ENCODE assay signal across 9 cellular contexts in genomic region chr19:12784394-12784870, GRCh38. TPM values are rescaled to one million over a fixed set of nuclear protein-coding genes. Genes with fewer than 3 reads are reported as not detected.
DNase-seq lines count a peak whose midpoint lies in the region; ATAC-seq, FAIRE-seq and TF ChIP-seq lines count a peak whose summit lies in the region.
"Had no signal": no experiment of that assay in that cellular context is flagged by ENCODE, and none has a peak within 500 bp of the region (broad histone marks: within the 10 kb centered on the region; RNA-seq: fewer than 3 reads in every experiment).

No MANE protein-coding gene starts in this region.

- H3K27ac ChIP-seq in DND-41 (ENCODE audit: low read length) (peak overlapping the region; percentile 52), PC-3 (ENCODE audit: low read length) (peak overlapping the region; percentile 80), endothelial cell of umbilical vein (ENCODE audit: insufficient read depth, low read depth, low read length) (peak overlapping the region; percentile 25), rectal smooth muscle tissue (ENCODE audit: low read depth, low read length) (peak overlapping the region; percentile 99)

- H3K4me3 ChIP-seq in DND-41 (ENCODE audit: low read depth in 1 of 2, low read length in 2 of 2): no peak overlapping the region
- no peak overlapping the region for H3K4me3 ChIP-seq in PC-3 (ENCODE audit: low read length)
- no peak overlapping the region for H3K4me3 ChIP-seq in endothelial cell of umbilical vein (replicated peaks in 1 of 3; ENCODE audit: insufficient read depth in 1 of 3, low read depth in 1 of 3, low read length in 3 of 3)
- no peak overlapping the region for H3K4me3 ChIP-seq in rectal smooth muscle tissue (ENCODE audit: low read length)

- in situ Hi-C loops in GM13976 (cut with MboI; ENCODE audit: low sequenced_read_pairs, unreplicated experiment): no loop called here

- H3K27me3 ChIP-seq in DND-41 (ENCODE audit: insufficient read depth, low read length, poor library complexity): no peaks in the 10 kb centered on the region
- H3K27me3 ChIP-seq in PC-3 (ENCODE audit: low read length): no peaks in the 10 kb centered on the region
- no peaks in the 10 kb centered on the region for H3K27me3 ChIP-seq in endothelial cell of umbilical vein (ENCODE audit: control insufficient read depth in 2 of 2, insufficient read depth in 2 of 2, low read length in 2 of 2)
- no peaks in the 10 kb centered on the region for H3K27me3 ChIP-seq in rectal smooth muscle tissue (ENCODE audit: control insufficient read depth, insufficient read depth, low read length)

- no peak for FAIRE-seq in endothelial cell of umbilical vein (lab: Jason Lieb, UNC)
- no peak for FAIRE-seq in RCC 7860 (lab: Jason Lieb, UNC)

- H2AFZ ChIP-seq in DND-41 (ENCODE audit: low read depth, low read length) (no peak overlapping the region), PC-3 (ENCODE audit: low read length) (no peak overlapping the region), endothelial cell of umbilical vein (ENCODE audit: low read depth, low read length) (no peak overlapping the region)

- CTCF ChIA-PET in PC-3 (lab: Charles Lee) (no interaction called here), endothelial cell of umbilical vein (lab: Charles Lee) (no interaction called here)

- BruUV-seq in PC-3 (replicated peaks; lab: Mats Ljungman, UMichigan) (no TSS peak), endothelial cell of umbilical vein (replicated peaks; lab: Mats Ljungman, UMichigan) (no TSS peak)

- H4K20me1 ChIP-seq in DND-41 (ENCODE audit: insufficient read depth, low read length): no peaks in the 10 kb centered on the region; the same call in 1 of the 2 replicates
- H4K20me1 ChIP-seq in PC-3 (ENCODE audit: low read length): no peaks in the 10 kb centered on the region
- no peaks in the 10 kb centered on the region for H4K20me1 ChIP-seq in endothelial cell of umbilical vein (replicated peaks; ENCODE audit: control insufficient read depth, extremely low read depth, insufficient read depth, low read length)

- H3K36me3 ChIP-seq in DND-41 (ENCODE audit: insufficient read depth, low read length): no peaks in the 10 kb centered on the region
- H3K36me3 ChIP-seq in PC-3 (ENCODE audit: low read depth, low read length): no peaks in the 10 kb centered on the region
- H3K36me3 ChIP-seq in endothelial cell of umbilical vein (ENCODE audit: control insufficient read depth in 2 of 2, extremely low read depth in 1 of 2, insufficient read depth in 2 of 2, low read length in 2 of 2): no peaks in the 10 kb centered on the region
- H3K36me3 ChIP-seq in rectal smooth muscle tissue (ENCODE audit: control insufficient read depth, insufficient read depth, low read length): no peaks in the 10 kb centered on the region

- TF ChIP-seq CTCF in DND-41 (IDR thresholded peaks at IDR 0.05; ENCODE audit: borderline replicate concordance, extremely low read depth, low read length, poor library complexity, severe bottlenecking) (no peak), PC-3 (conservative IDR thresholded peaks at IDR 0.05; ENCODE audit: low read depth, low read length) (no peak), endothelial cell of umbilical vein (IDR thresholded peaks at IDR 0.05; ENCODE audit: extremely low read depth in 1 of 2, insufficient read depth in 1 of 2, low read depth in 1 of 2, low read length in 2 of 2) (no peak), GM13976 (IDR thresholded peaks at IDR 0.05; ENCODE audit: borderline replicate concordance, control extremely low read depth, extremely low read depth, insufficient read depth, missing control alignments) (no peak)

- H3K9me1 ChIP-seq in endothelial cell of umbilical vein (replicated peaks; ENCODE audit: control insufficient read depth, extremely low read depth, insufficient read depth, low read length): no peaks in the 10 kb centered on the region

- no peaks in the 10 kb centered on the region for H3K79me2 ChIP-seq in DND-41 (ENCODE audit: insufficient read depth, low read length)
- no peaks in the 10 kb centered on the region for H3K79me2 ChIP-seq in PC-3 (ENCODE audit: low read length)
- no peaks in the 10 kb centered on the region for H3K79me2 ChIP-seq in endothelial cell of umbilical vein (ENCODE audit: control insufficient read depth, insufficient read depth, low read length)

- ATAC-seq in DND-41 (ENCODE audit: insufficient read depth, low read depth) (no peak), PC-3 (no peak), GM19324 (IDR thresholded peaks at IDR 0.05; ENCODE audit: low FRiP score, unreplicated experiment) (no peak)

- peaks cover 50% of the 10 kb centered on the region for H3K4me1 ChIP-seq in DND-41 (ENCODE audit: insufficient read depth, low read length)
- H3K4me1 ChIP-seq in PC-3 (ENCODE audit: insufficient read depth, low read length): peaks cover 69% of the 10 kb centered on the region
- H3K4me1 ChIP-seq in endothelial cell of umbilical vein (ENCODE audit: control insufficient read depth, extremely low read depth, insufficient read depth, low read length): peaks cover 24% of the 10 kb centered on the region
- H3K4me1 ChIP-seq in rectal smooth muscle tissue (ENCODE audit: control insufficient read depth, insufficient read depth, low read length): peaks cover 25% of the 10 kb centered on the region

- H3K9me3 ChIP-seq in DND-41 (ENCODE audit: insufficient read depth, low read length, severe bottlenecking) (no peaks in the 10 kb centered on the region), PC-3 (ENCODE audit: low read length) (no peaks in the 10 kb centered on the region), endothelial cell of umbilical vein (replicated peaks; ENCODE audit: control insufficient read depth, insufficient read depth, low read length) (no peaks in the 10 kb centered on the region)

- no peaks in the 10 kb centered on the region for H3K9me2 ChIP-seq in PC-3 (replicated peaks; ENCODE audit: low read length)

- H3K4me2 ChIP-seq in DND-41 (ENCODE audit: insufficient read depth, low read length): 0 out of 2 replicates have a peak overlapping the region, but pooled peaks have one; percentile 3
- H3K4me2 ChIP-seq in PC-3 (ENCODE audit: low read length): 0 out of 2 replicates have a peak overlapping the region, but pooled peaks have one; percentile 90
- no peak overlapping the region for H3K4me2 ChIP-seq in endothelial cell of umbilical vein (ENCODE audit: insufficient read depth, low read length)

- intact Hi-C loops in PC-3 (cut with micrococcal nuclease) (no loop called here), endothelial cell of umbilical vein (cut with micrococcal nuclease) (loop anchor here (10.0 kb wide), 1 partner anchor 150 kb away; the partner anchor contains the start of genes CALR and FARSA)

- no peak for TF ChIP-seq POLR2A in endothelial cell of umbilical vein (IDR thresholded peaks at IDR 0.05; ENCODE audit: low read depth, low read length)

- POLR2A ChIA-PET in PC-3 (lab: Charles Lee; ENCODE audit: unreplicated experiment): no interaction called here
- POLR2A ChIA-PET in endothelial cell of umbilical vein (lab: Charles Lee): no interaction called here

- dilution Hi-C loops in endothelial cell of umbilical vein (cut with MboI; ENCODE audit: extremely low pct_ligation_motif_present, low sequenced_read_pairs): no loop called here

- peaks cover 5% of the 10 kb centered on the region for H3F3A ChIP-seq in PC-3 (ENCODE audit: low read length, unreplicated experiment)

- H3K9ac ChIP-seq in DND-41 (ENCODE audit: low read depth, low read length) (peak overlapping the region; percentile 84; the same call in 1 of the 2 replicates), PC-3 (ENCODE audit: low read length) (peak overlapping the region; percentile 73; the same call in 1 of the 2 replicates), endothelial cell of umbilical vein (replicated peaks; ENCODE audit: extremely low read depth, insufficient read depth, low read length) (no peak overlapping the region), rectal smooth muscle tissue (ENCODE audit: low read length) (peak overlapping the region; percentile 0)

- DNase-seq in DND-41: no peak
- DNase-seq in PC-3: no peak
- DNase-seq in endothelial cell of umbilical vein (ENCODE audit: low read depth, low spot score): no peak
- DNase-seq in GM13976 (ENCODE audit: low spot score): no peak
- no peak for DNase-seq in RCC 7860 (ENCODE audit: low spot score)
- no peak for DNase-seq in DMS53 (lab: John Stamatoyannopoulos, UW)
- DNase-seq: NCI-H526 had no signal

RNA-seq across cellular contexts. Expression of gene JUNB, which starts 6.9 kb away (rescaled TPM):
- total RNA-seq in PC-3 (2014; rRNA removed) (343 and 391 TPM in 2 replicates), endothelial cell of umbilical vein (22.8 and 31.6 TPM in 2 replicates)
- polyA plus RNA-seq in endothelial cell of umbilical vein: 72.9 and 74.4 TPM in 2 replicates
- 26.6 and 63.6 TPM in 2 replicates for polyA plus RNA-seq in endothelial cell of umbilical vein (2011; cell fraction: cytosol; rRNA removed)
- polyA plus RNA-seq in endothelial cell of umbilical vein (2011; cell fraction: nucleus; rRNA removed): 92.2 and 120 TPM in 2 replicates
- polyA plus RNA-seq in endothelial cell of umbilical vein (2012): 11.7 and 24.3 TPM in 2 replicates
- polyA minus RNA-seq in endothelial cell of umbilical vein: 12.4 and 15.3 TPM in 2 replicates
- 126 TPM for polyA minus RNA-seq in endothelial cell of umbilical vein (2011; cell fraction: cytosol; rRNA and poly(A)+ RNA removed)
- polyA minus RNA-seq in endothelial cell of umbilical vein (2011; cell fraction: nucleus; rRNA and poly(A)+ RNA removed): 21.6 and 61.5 TPM in 2 replicates

RNA-seq across cellular contexts. Expression of gene HOOK2, which starts 9.1 kb away (rescaled TPM):
- total RNA-seq in PC-3 (2014; rRNA removed) (95.2 and 95.7 TPM in 2 replicates), endothelial cell of umbilical vein (17.3 and 20.0 TPM in 2 replicates)
- polyA plus RNA-seq in endothelial cell of umbilical vein: 7.6 and 8.0 TPM in 2 replicates
- 4.0 and 4.8 TPM in 2 replicates for polyA plus RNA-seq in endothelial cell of umbilical vein (2011; cell fraction: cytosol; rRNA removed)
- 49.2 and 50.7 TPM in 2 replicates for polyA plus RNA-seq in endothelial cell of umbilical vein (2011; cell fraction: nucleus; rRNA removed)
- 9.4 and 14.5 TPM in 2 replicates for polyA plus RNA-seq in endothelial cell of umbilical vein (2012)
- 11.5 and 14.9 TPM in 2 replicates for polyA minus RNA-seq in endothelial cell of umbilical vein
- polyA minus RNA-seq in endothelial cell of umbilical vein (2011; cell fraction: cytosol; rRNA and poly(A)+ RNA removed): 5.0 TPM
- 15.1 and 18.5 TPM in 2 replicates for polyA minus RNA-seq in endothelial cell of umbilical vein (2011; cell fraction: nucleus; rRNA and poly(A)+ RNA removed)

RNA-seq across cellular contexts. Expression of gene PRDX2, which starts 17.2 kb away (rescaled TPM):
- 729 and 746 TPM in 2 replicates for total RNA-seq in PC-3 (2014; rRNA removed)
- 247 and 255 TPM in 2 replicates for total RNA-seq in endothelial cell of umbilical vein
- polyA plus RNA-seq in endothelial cell of umbilical vein: 490 and 492 TPM in 2 replicates
- 437 and 438 TPM in 2 replicates for polyA plus RNA-seq in endothelial cell of umbilical vein (2011; cell fraction: cytosol; rRNA removed)
- 163 and 200 TPM in 2 replicates for polyA plus RNA-seq in endothelial cell of umbilical vein (2011; cell fraction: nucleus; rRNA removed)
- polyA plus RNA-seq in endothelial cell of umbilical vein (2012): 389 and 460 TPM in 2 replicates
- polyA minus RNA-seq in endothelial cell of umbilical vein: 168 and 191 TPM in 2 replicates
- 491 TPM for polyA minus RNA-seq in endothelial cell of umbilical vein (2011; cell fraction: cytosol; rRNA and poly(A)+ RNA removed)
- 32.8 and 38.3 TPM in 2 replicates for polyA minus RNA-seq in endothelial cell of umbilical vein (2011; cell fraction: nucleus; rRNA and poly(A)+ RNA removed)

RNA-seq across cellular contexts. Expression of gene THSD8, which starts 17.4 kb away (rescaled TPM):
- not detected in 2 replicates for total RNA-seq in PC-3 (2014; rRNA removed)
- total RNA-seq in endothelial cell of umbilical vein: 13.2 and 15.9 TPM in 2 replicates
- 2.6 TPM in 1 of 2 replicates, not detected in the other for polyA plus RNA-seq in endothelial cell of umbilical vein
- polyA plus RNA-seq in endothelial cell of umbilical vein (2011; cell fraction: cytosol; rRNA removed): 2.1 and 3.7 TPM in 2 replicates
- 1.5 and 2.3 TPM in 2 replicates for polyA plus RNA-seq in endothelial cell of umbilical vein (2011; cell fraction: nucleus; rRNA removed)
- 9.7 and 11.2 TPM in 2 replicates for polyA plus RNA-seq in endothelial cell of umbilical vein (2012)
- polyA minus RNA-seq in endothelial cell of umbilical vein: not detected in 2 replicates
- polyA minus RNA-seq in endothelial cell of umbilical vein (2011; cell fraction: cytosol; rRNA and poly(A)+ RNA removed): not detected
- not detected in 2 replicates for polyA minus RNA-seq in endothelial cell of umbilical vein (2011; cell fraction: nucleus; rRNA and poly(A)+ RNA removed)

RNA-seq across cellular contexts. Expression of gene RNASEH2A, which starts 22.0 kb away (rescaled TPM):
- total RNA-seq in PC-3 (2014; rRNA removed) (118 and 120 TPM in 2 replicates), endothelial cell of umbilical vein (25.6 and 28.5 TPM in 2 replicates)
- 36.7 and 45.4 TPM in 2 replicates for polyA plus RNA-seq in endothelial cell of umbilical vein
- 37.3 and 43.6 TPM in 2 replicates for polyA plus RNA-seq in endothelial cell of umbilical vein (2011; cell fraction: cytosol; rRNA removed)
- 20.3 and 27.2 TPM in 2 replicates for polyA plus RNA-seq in endothelial cell of umbilical vein (2011; cell fraction: nucleus; rRNA removed)
- 23.5 and 28.2 TPM in 2 replicates for polyA plus RNA-seq in endothelial cell of umbilical vein (2012)
- 33.3 and 34.1 TPM in 2 replicates for polyA minus RNA-seq in endothelial cell of umbilical vein
- 111 TPM for polyA minus RNA-seq in endothelial cell of umbilical vein (2011; cell fraction: cytosol; rRNA and poly(A)+ RNA removed)
- 5.2 and 5.4 TPM in 2 replicates for polyA minus RNA-seq in endothelial cell of umbilical vein (2011; cell fraction: nucleus; rRNA and poly(A)+ RNA removed)

Comparison
In these comparisons a context has a peak if more than half of its experiments do, and no peak if none do; other contexts are left out.
1. H3K27ac ChIP-seq: peak in every context shown above with its lines; median percentile 99 in rectal smooth muscle tissue; 80 in PC-3; 52 in DND-41; 25 in endothelial cell of umbilical vein.
2. RNA of gene JUNB, which starts 6.9 kb away (total RNA-seq): 343 to 391 TPM in PC-3; 22.8 to 31.6 TPM in endothelial cell of umbilical vein; every median in the first group is over 10 times any median in the second.